ENCODE assay signal across 1 cellular context in genomic region chr4:56821394-56822263, GRCh38.
TF ChIP-seq lines count a peak whose summit lies in the region.

SPINK2 (minus strand) TSS chr4:56821701; CDS start chr4:56821662, 39 bp downstream.

TF ChIP-seq in SK-N-SH, 30 proteins besides CTCF, POLR2A, EP300 and RAD21 (continued from another document):
- no peak for TF ChIP-seq REST (IDR thresholded peaks at IDR 0.05; ENCODE audit: low read depth, low read length)
- TF ChIP-seq, protein P1, sequence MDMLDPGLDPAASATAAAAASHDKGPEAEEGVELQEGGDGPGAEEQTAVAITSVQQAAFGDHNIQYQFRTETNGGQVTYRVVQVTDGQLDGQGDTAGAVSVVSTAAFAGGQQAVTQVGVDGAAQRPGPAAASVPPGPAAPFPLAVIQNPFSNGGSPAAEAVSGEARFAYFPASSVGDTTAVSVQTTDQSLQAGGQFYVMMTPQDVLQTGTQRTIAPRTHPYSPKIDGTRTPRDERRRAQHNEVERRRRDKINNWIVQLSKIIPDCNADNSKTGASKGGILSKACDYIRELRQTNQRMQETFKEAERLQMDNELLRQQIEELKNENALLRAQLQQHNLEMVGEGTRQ (IDR thresholded peaks at IDR 0.05; ENCODE audit: borderline replicate concordance, low read depth, low read length), result no peak
- TF ChIP-seq GABPA (IDR thresholded peaks at IDR 0.05; ENCODE audit: low read depth), result no peak
- TF ChIP-seq TEAD4 (IDR thresholded peaks at IDR 0.05; ENCODE audit: borderline replicate concordance, insufficient read depth), result no peak
TF ChIP-seq in SK-N-SH: peak in this region for 0.
